19 cellular contexts compared by ENCODE assay signal in the genomic region with DNA sequence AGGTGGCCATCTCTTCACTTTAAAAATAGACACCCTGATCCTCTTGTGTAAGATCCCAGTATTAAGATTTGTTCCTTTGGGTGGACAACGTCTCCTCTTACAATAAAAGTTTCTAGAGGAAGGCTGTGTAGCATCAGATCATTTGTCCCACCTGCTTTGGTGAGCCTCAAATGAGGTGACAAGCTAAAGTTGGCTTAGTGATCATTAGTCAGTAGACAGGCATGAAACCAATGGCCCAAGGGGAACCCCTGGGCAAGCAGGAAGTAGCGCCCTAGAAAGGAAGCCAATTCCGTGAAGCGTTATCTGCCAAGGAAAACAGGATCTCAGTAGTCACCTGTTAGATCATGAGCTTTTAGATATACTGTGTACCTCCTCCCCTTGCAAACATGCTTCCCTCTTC.
DNase-seq lines count a peak whose midpoint lies in the region; ATAC-seq and TF ChIP-seq lines count a peak whose summit lies in the region.
"Had no signal": no experiment of that assay in that cellular context is flagged by ENCODE, and none has a peak within 500 bp of the region (broad histone marks: within the 10 kb centered on the region; RNA-seq: fewer than 3 reads in every experiment).

No MANE protein-coding gene starts in this region.

- H3K4me1 Mint-ChIP-seq in stimulated activated naive CD8-positive, alpha-beta T cell treated with anti-CD3 and anti-CD28 coated beads, Interleukin-15, amount 100 ng/mL, for 72 hours, result no peaks in the 10 kb centered on the region
- H3K4me1 Mint-ChIP-seq in naive thymus-derived CD8-positive, alpha-beta T cell, result peaks cover 0 to 8% (median 2%) of the 10 kb centered on the region in 4 donors
- H3K4me1 Mint-ChIP-seq: activated CD4-positive, alpha-beta memory T cell treated with anti-CD3 and anti-CD28 coated beads, Interleukin-2, amount 10 ng/mL, durations not matched to agents 7 days and 5 days had no signal

- H3K4me3 Mint-ChIP-seq in stimulated activated naive CD8-positive, alpha-beta T cell treated with anti-CD3 and anti-CD28 coated beads, Interleukin-15, amount 100 ng/mL, for 72 hours, result no peak overlapping the region
- H3K4me3 Mint-ChIP-seq in naive thymus-derived CD8-positive, alpha-beta T cell, result no peak overlapping the region
- H3K4me3 Mint-ChIP-seq: activated CD4-positive, alpha-beta memory T cell treated with anti-CD3 and anti-CD28 coated beads, Interleukin-2, amount 10 ng/mL, durations not matched to agents 7 days and 5 days had no signal

- no peaks in the 10 kb centered on the region for H3K27me3 ChIP-seq in hepatocyte
- H3K27me3 ChIP-seq: BLaER1 had no signal

- DNase-seq in stimulated activated naive CD8-positive, alpha-beta T cell treated with anti-CD3 and anti-CD28 coated beads, Interleukin-15, amount 100 ng/mL, for 72 hours, result no peak
- DNase-seq in stimulated activated naive CD8-positive, alpha-beta T cell treated with anti-CD3 and anti-CD28 coated beads, Interleukin-15, Interleukin-2, amounts not matched to agents 100 U/mL and 50 U/mL, for 24 hours, result no peak
- DNase-seq in coronary artery (ENCODE audit: low spot score), result no peak
- DNase-seq in myocyte (ENCODE audit: low read depth), result peak; percentile 93
- no peak for DNase-seq in naive thymus-derived CD8-positive, alpha-beta T cell
- DNase-seq in hepatocyte (ENCODE audit: low spot score), result no peak
- DNase-seq in dedifferentiated amniotic fluid mesenchymal stem cell (ENCODE audit: extremely low spot score), result no peak
- DNase-seq: activated CD4-positive, alpha-beta memory T cell treated with anti-CD3 and anti-CD28 coated beads, Interleukin-2, amount 10 ng/mL, durations not matched to agents 7 days and 5 days; activated CD4-positive, CD25-positive, alpha-beta regulatory T cell; Caco-2; H7; islet precursor cell; lower lobe of right lung; MV-4-11; stimulated activated CD4-positive, alpha-beta T cell treated with anti-CD3 and anti-CD28 coated beads, Interleukin-4, amount 100 ng/mL, for 4 hours; T1000 had no signal

- H3K27ac ChIP-seq in coronary artery, result peak overlapping the region; percentile 19 to 23
- H3K27ac ChIP-seq in hepatocyte, result no peak overlapping the region
- H3K27ac ChIP-seq: BLaER1, cardiac muscle cell, lower lobe of right lung had no signal

- no peaks in the 10 kb centered on the region for H3K9me3 Mint-ChIP-seq in stimulated activated naive CD8-positive, alpha-beta T cell treated with anti-CD3 and anti-CD28 coated beads, Interleukin-15, amount 100 ng/mL, for 72 hours
- H3K9me3 Mint-ChIP-seq in naive thymus-derived CD8-positive, alpha-beta T cell, result no peaks in the 10 kb centered on the region
- H3K9me3 Mint-ChIP-seq: activated CD4-positive, alpha-beta memory T cell treated with anti-CD3 and anti-CD28 coated beads, Interleukin-2, amount 10 ng/mL, durations not matched to agents 7 days and 5 days had no signal

- no peak overlapping the region for H2AFZ ChIP-seq in hepatocyte

- TF ChIP-seq CTCF in coronary artery (IDR thresholded peaks at IDR 0.05) (no peak), hepatocyte (IDR thresholded peaks at IDR 0.05; ENCODE audit: poor library complexity) (no peak)

- no peaks in the 10 kb centered on the region for H4K20me1 ChIP-seq in hepatocyte (ENCODE audit: insufficient read depth, poor library complexity, severe bottlenecking)
- H4K20me1 ChIP-seq: BLaER1 had no signal

- H3K4me2 ChIP-seq in hepatocyte, result no peak overlapping the region
- H3K4me2 ChIP-seq: BLaER1 had no signal

- H3K79me2 ChIP-seq in hepatocyte, result no peaks in the 10 kb centered on the region

- no peaks in the 10 kb centered on the region for H3K9me2 ChIP-seq in hepatocyte (replicated peaks; ENCODE audit: insufficient read depth)

- H3K36me3 Mint-ChIP-seq in naive thymus-derived CD8-positive, alpha-beta T cell, result peaks cover 0 to 6% (median 0%) of the 10 kb centered on the region in 3 donors

- H3K27me3 Mint-ChIP-seq in stimulated activated naive CD8-positive, alpha-beta T cell treated with anti-CD3 and anti-CD28 coated beads, Interleukin-15, amount 100 ng/mL, for 72 hours, result peaks cover 7% of the 10 kb centered on the region
- peaks cover 0 to 10% (median 6%) of the 10 kb centered on the region in 5 donors for H3K27me3 Mint-ChIP-seq in naive thymus-derived CD8-positive, alpha-beta T cell
- H3K27me3 Mint-ChIP-seq: activated CD4-positive, alpha-beta memory T cell treated with anti-CD3 and anti-CD28 coated beads, Interleukin-2, amount 10 ng/mL, durations not matched to agents 7 days and 5 days had no signal

- ATAC-seq in stimulated activated naive CD8-positive, alpha-beta T cell treated with anti-CD3 and anti-CD28 coated beads, Interleukin-15, amount 100 ng/mL, for 72 hours, result peak; percentile 26
- ATAC-seq in stimulated activated naive CD8-positive, alpha-beta T cell treated with anti-CD3 and anti-CD28 coated beads, Interleukin-15, Interleukin-2, amounts not matched to agents 100 U/mL and 50 U/mL, for 24 hours, result no peak
- ATAC-seq in naive thymus-derived CD8-positive, alpha-beta T cell, result no peak
- ATAC-seq in HG02870 (IDR thresholded peaks at IDR 0.05; ENCODE audit: unreplicated experiment), result no peak

- 90% methylated on average over 4 of the region's 4 CpGs for WGBS in hepatocyte (ENCODE audit: low lambda C conversion rate, missing lambda C conversion rate)

- POLR2A ChIA-PET in naive thymus-derived CD8-positive, alpha-beta T cell (lab: Charles Lee), result no interaction called here

- H3K9me3 ChIP-seq in hepatocyte (ENCODE audit: low read depth), result no peaks in the 10 kb centered on the region
- H3K9me3 ChIP-seq: BLaER1, Caco-2, lower lobe of right lung had no signal

- H3K27ac Mint-ChIP-seq in stimulated activated naive CD8-positive, alpha-beta T cell treated with anti-CD3 and anti-CD28 coated beads, Interleukin-15, amount 100 ng/mL, for 72 hours, result no peak overlapping the region
- H3K27ac Mint-ChIP-seq in naive thymus-derived CD8-positive, alpha-beta T cell, result no peak overlapping the region
- H3K27ac Mint-ChIP-seq: activated CD4-positive, alpha-beta memory T cell treated with anti-CD3 and anti-CD28 coated beads, Interleukin-2, amount 10 ng/mL, durations not matched to agents 7 days and 5 days had no signal

- H3K36me3 ChIP-seq in hepatocyte (replicated peaks; ENCODE audit: insufficient read depth, low read depth), result no peaks in the 10 kb centered on the region
- H3K36me3 ChIP-seq: BLaER1, cardiac muscle cell, lower lobe of right lung had no signal

- no peak overlapping the region for H3K4me3 ChIP-seq in coronary artery
- no peak overlapping the region for H3K4me3 ChIP-seq in hepatocyte
- H3K4me3 ChIP-seq: BLaER1, cardiac muscle cell, lower lobe of right lung had no signal

- no peaks in the 10 kb centered on the region for H3K4me1 ChIP-seq in hepatocyte (ENCODE audit: insufficient read depth)
- H3K4me1 ChIP-seq: BLaER1, Caco-2, lower lobe of right lung had no signal
